Comparison of ENCODE assay signal across 8 cellular contexts in genomic region chr10:74177140-74177677, GRCh38. TPM values are rescaled to one million over a fixed set of nuclear protein-coding genes. Genes with fewer than 3 reads are reported as not detected.
DNase-seq lines count a peak whose midpoint lies in the region; ATAC-seq and TF ChIP-seq lines count a peak whose summit lies in the region.

No MANE protein-coding gene starts in this region.

- H3K4me3 ChIP-seq in cardiac muscle cell (peak overlapping the region; percentile 55), esophagus (ENCODE audit: low read depth in 1 of 2, low read length in 2 of 2) (peak overlapping the region; percentile 71 to 73)

- H3K36me3 ChIP-seq in cardiac muscle cell, result no peaks in the 10 kb centered on the region
- H3K36me3 ChIP-seq in esophagus (ENCODE audit: control insufficient read depth in 2 of 2, insufficient read depth in 2 of 2, low read length in 1 of 2), result no peaks in the 10 kb centered on the region

- 8 to 9% methylated on average over 13 of the region's 13 CpGs for WGBS in esophagus, 2 donors

- H3K36me3 Mint-ChIP-seq in activated CD8-positive, alpha-beta memory T cell treated with anti-CD3 and anti-CD28 coated beads, Interleukin-2, amount 10 ng/mL, durations not matched to agents 7 days and 5 days, result peaks cover 3% of the 10 kb centered on the region
- no peaks in the 10 kb centered on the region for H3K36me3 Mint-ChIP-seq in natural killer cell

- H3K4me3 Mint-ChIP-seq in activated CD8-positive, alpha-beta memory T cell treated with anti-CD3 and anti-CD28 coated beads, Interleukin-2, amount 10 ng/mL, durations not matched to agents 7 days and 5 days, result peak overlapping the region; percentile 91
- H3K4me3 Mint-ChIP-seq in natural killer cell, result peak overlapping the region; percentile 97

- H3K27ac ChIP-seq in cardiac muscle cell (no peak overlapping the region), esophagus (ENCODE audit: low read depth in 2 of 2, low read length in 1 of 2) (peak overlapping the region; percentile 91 to 96), substantia nigra (ENCODE audit: low read depth, low read length, poor library complexity, severe bottlenecking) (peak overlapping the region; percentile 86)

- CTCF ChIA-PET in activated CD8-positive, alpha-beta memory T cell treated with anti-CD3 and anti-CD28 coated beads, Interleukin-2, amount 10 ng/mL, durations not matched to agents 7 days and 5 days (lab: Charles Lee), result interaction anchor here (3.2 kb wide), 1 partner anchor 13 kb away, joined by 12 read pairs; no protein-coding TSS in a partner anchor

- no peaks in the 10 kb centered on the region for H3K9me3 Mint-ChIP-seq in activated CD8-positive, alpha-beta memory T cell treated with anti-CD3 and anti-CD28 coated beads, Interleukin-2, amount 10 ng/mL, durations not matched to agents 7 days and 5 days (ENCODE audit: low read depth)
- no peaks in the 10 kb centered on the region for H3K9me3 Mint-ChIP-seq in natural killer cell

- ATAC-seq in activated CD8-positive, alpha-beta memory T cell treated with anti-CD3 and anti-CD28 coated beads, Interleukin-2, amount 10 ng/mL, durations not matched to agents 7 days and 5 days, result peak; percentile 6
- peak in 1 of 3 donors; percentile 13 for ATAC-seq in natural killer cell
- no peak for ATAC-seq in GM19452 (IDR thresholded peaks at IDR 0.05; ENCODE audit: unreplicated experiment)

- H3K4me1 ChIP-seq in cardiac muscle cell (ENCODE audit: low read depth) (peaks cover 4% of the 10 kb centered on the region), esophagus (ENCODE audit: control insufficient read depth in 2 of 2, insufficient read depth in 2 of 2, low read length in 1 of 2) (no peaks in the 10 kb centered on the region)

- intact Hi-C loops in cardiac septum (cut with DNase I), result loop anchor here (2.0 kb wide), 1 partner anchor 26 kb away; the partner anchor contains the start of genes ADK and AP3M1
- intact Hi-C loops in natural killer cell (cut with micrococcal nuclease), result loop anchor here (2.0 to 5.0 kb wide), 2 partner anchors 390 to 1034 kb away; partner anchors contain the start of genes VDAC2 and ZSWIM8

- DNase-seq in cardiac muscle cell (ENCODE audit: low read depth in 1 of 2, low spot score in 1 of 2), result peak in 1 of 2 donors; percentile 18
- no peak for DNase-seq in cardiac septum (ENCODE audit: low spot score)
- DNase-seq in M059J (ENCODE audit: low read depth), result peak; percentile 60
- peak; percentile 65 for DNase-seq in activated CD8-positive, alpha-beta memory T cell treated with anti-CD3 and anti-CD28 coated beads, Interleukin-2, amount 10 ng/mL, durations not matched to agents 7 days and 5 days
- no peak for DNase-seq in natural killer cell
- DNase-seq in substantia nigra (lab: John Stamatoyannopoulos, UW), result peak in 21 of 49 donors; percentile 10 to 63 (median 44)

- no peak for TF ChIP-seq CTCF in cardiac muscle cell (IDR thresholded peaks at IDR 0.05; ENCODE audit: low read depth, low read length)
- no peak for TF ChIP-seq CTCF in natural killer cell (IDR thresholded peaks at IDR 0.05)

- no peaks in the 10 kb centered on the region for H3K27me3 Mint-ChIP-seq in activated CD8-positive, alpha-beta memory T cell treated with anti-CD3 and anti-CD28 coated beads, Interleukin-2, amount 10 ng/mL, durations not matched to agents 7 days and 5 days
- H3K27me3 Mint-ChIP-seq in natural killer cell (ENCODE audit: low read depth in 2 of 2), result no peaks in the 10 kb centered on the region

- H3K4me1 Mint-ChIP-seq in activated CD8-positive, alpha-beta memory T cell treated with anti-CD3 and anti-CD28 coated beads, Interleukin-2, amount 10 ng/mL, durations not matched to agents 7 days and 5 days, result peaks cover 44% of the 10 kb centered on the region
- H3K4me1 Mint-ChIP-seq in natural killer cell, result peaks cover 15 to 32% of the 10 kb centered on the region in 2 donors

- no peaks in the 10 kb centered on the region for H3K27me3 ChIP-seq in cardiac muscle cell
- H3K27me3 ChIP-seq in esophagus (ENCODE audit: control insufficient read depth in 1 of 2, insufficient read depth in 2 of 2, low read length in 2 of 2), result no peaks in the 10 kb centered on the region

- peak overlapping the region; percentile 96 for H3K27ac Mint-ChIP-seq in activated CD8-positive, alpha-beta memory T cell treated with anti-CD3 and anti-CD28 coated beads, Interleukin-2, amount 10 ng/mL, durations not matched to agents 7 days and 5 days
- H3K27ac Mint-ChIP-seq in natural killer cell, result peak overlapping the region; percentile 91 to 95

- no peaks in the 10 kb centered on the region for H3K9me3 ChIP-seq in cardiac muscle cell (ENCODE audit: low read depth)
- H3K9me3 ChIP-seq in esophagus (ENCODE audit: control insufficient read depth in 2 of 2, insufficient read depth in 1 of 2, low read depth in 1 of 2, low read length in 1 of 2), result no peaks in the 10 kb centered on the region

RNA-seq across cellular contexts. Expression of gene ADK, which starts 26.2 kb away (rescaled TPM):
- total RNA-seq in cardiac muscle cell (20.4 and 24.8 TPM in 2 replicates), cardiac septum (28.0 TPM), natural killer cell (10 to 100 TPM; 13.4 to 16.1 (median 14.1) TPM)
- polyA plus RNA-seq in cardiac muscle cell (57.4 and 73.8 TPM in 2 replicates), esophagus (10 to 100 TPM; 27.3 to 45.2 TPM)
- 67.2 and 72.7 TPM in 2 replicates for total RNA-seq in M059J (2014; rRNA removed; shearing (Covaris generic))
- total RNA-seq in activated CD8-positive, alpha-beta memory T cell treated with anti-CD3 and anti-CD28 coated beads, Interleukin-2, amount 10 ng/mL, durations not matched to agents 7 days and 5 days, result 10 to 100 TPM; 38.3 to 46.2 TPM

RNA-seq across cellular contexts. Expression of gene AP3M1, which starts 26.6 kb away (rescaled TPM):
- total RNA-seq in cardiac muscle cell (21.8 and 25.7 TPM in 2 replicates), cardiac septum (30.8 TPM), natural killer cell (10 to 100 TPM; 40.6 to 48.8 (median 41.5) TPM)
- polyA plus RNA-seq in cardiac muscle cell (32.6 and 43.8 TPM in 2 replicates), esophagus (10 to 100 TPM in 1 of 2 donors, 1 to 10 TPM in 1; 7.1 to 13.4 TPM)
- 26.4 and 38.6 TPM in 2 replicates for total RNA-seq in M059J (2014; rRNA removed; shearing (Covaris generic))
- 10 to 100 TPM; 46.6 to 50.6 TPM for total RNA-seq in activated CD8-positive, alpha-beta memory T cell treated with anti-CD3 and anti-CD28 coated beads, Interleukin-2, amount 10 ng/mL, durations not matched to agents 7 days and 5 days

Comparison
In these comparisons a context has a peak if more than half of its experiments do, and no peak if none do; other contexts are left out.
1. DNase-seq: peak in M059J (single experiment) and activated CD8-positive, alpha-beta memory T cell treated with anti-CD3 and anti-CD28 coated beads, Interleukin-2, amount 10 ng/mL, durations not matched to agents 7 days and 5 days (single experiment); none in cardiac septum (single experiment) and natural killer cell (single experiment).